Comparison of ENCODE assay signal across 10 cellular contexts in genomic region chr21:46500224-46500861, GRCh38. TPM values are rescaled to one million over a fixed set of nuclear protein-coding genes. Genes with fewer than 3 reads are reported as not detected.
A peak's percentile ranks its signal among the peaks of the same experiment; 100 is the strongest.
DNase-seq lines count a peak whose midpoint lies in the region; ATAC-seq and TF ChIP-seq lines count a peak whose summit lies in the region.
"Had no signal": no experiment of that assay in that cellular context is flagged by ENCODE, and none has a peak within 500 bp of the region (broad histone marks: within the 10 kb centered on the region; RNA-seq: fewer than 3 reads in every experiment).

No MANE protein-coding gene starts in this region.

- H3K4me1 ChIP-seq in GM23248 (ENCODE audit: insufficient read depth), result peaks cover 10% of the 10 kb centered on the region

- peaks cover 6% of the 10 kb centered on the region; the same call in 1 of the 2 replicates for H3F3A ChIP-seq in GM23248 (ENCODE audit: insufficient read depth)

- H3K27ac ChIP-seq in GM23248, result no peak overlapping the region

- no peaks in the 10 kb centered on the region for H3K27me3 Mint-ChIP-seq in T-cell

- peak overlapping the region; percentile 38; the same call in 1 of the 2 replicates for H2AFZ ChIP-seq in GM23248

- no peaks in the 10 kb centered on the region for H4K20me1 ChIP-seq in GM23248 (ENCODE audit: insufficient read depth)

- ATAC-seq in T-cell (replicated peaks in 1 of 4) (peak in 2 of 4 experiments; percentile 61 to 71), GM19455 (IDR thresholded peaks at IDR 0.05; ENCODE audit: unreplicated experiment) (no peak), HG03378 (IDR thresholded peaks at IDR 0.05; ENCODE audit: unreplicated experiment) (no peak), HG02870 (IDR thresholded peaks at IDR 0.05; ENCODE audit: unreplicated experiment) (no peak), GM21447 (IDR thresholded peaks at IDR 0.05; ENCODE audit: unreplicated experiment) (no peak)

- H3K36me3 ChIP-seq in GM23248 (ENCODE audit: low read depth), result peaks cover 27% of the 10 kb centered on the region; the same call in 1 of the 2 replicates

- no peak overlapping the region for H3K4me3 ChIP-seq in AG10803 (ENCODE audit: low read length)
- H3K4me3 ChIP-seq in GM23248, result no peak overlapping the region

- peaks cover 44% of the 10 kb centered on the region for H3K36me3 Mint-ChIP-seq in T-cell

- POLR2A ChIA-PET in T-cell (lab: Charles Lee), result no interaction called here

- H3K4me3 Mint-ChIP-seq in T-cell, result no peak overlapping the region

- H3K4me2 ChIP-seq in GM23248 (ENCODE audit: unreplicated experiment), result peak overlapping the region; percentile 49

- WGBS in GM23248 (ENCODE audit: low coverage in 1 of 2, low lambda C conversion rate in 2 of 2, missing lambda C conversion rate in 2 of 2), 2 experiments, result 38 to 41% methylated on average over 3 of the region's 3 CpGs

- H3K27me3 ChIP-seq in GM23248 (replicated peaks; ENCODE audit: insufficient read depth), result no peaks in the 10 kb centered on the region

- peak overlapping the region; percentile 65 to 85 for H3K27ac Mint-ChIP-seq in T-cell

- TF ChIP-seq CTCF in AG10803 (conservative IDR thresholded peaks at IDR 0.05; ENCODE audit: low read length), result no peak

- in situ Hi-C loops in GM23248 (cut with MboI), result no loop called here

- CTCF ChIA-PET in T-cell (lab: Charles Lee), result interaction anchor here (0.6 to 1.1 kb wide), 4 partner anchors 10 to 629 kb away, joined by 3 to 4 read pairs (median 3); no protein-coding TSS in a partner anchor

- H3K79me2 ChIP-seq in GM23248 (ENCODE audit: insufficient read depth), result 0 out of 2 replicates have a peak, but pooled peaks cover 5% of the 10 kb centered on the region

- no peaks in the 10 kb centered on the region for H3K9me2 ChIP-seq in GM23248 (ENCODE audit: insufficient read depth)

- no peaks in the 10 kb centered on the region for H3K9me3 ChIP-seq in GM23248 (ENCODE audit: low read depth)

- H3K9ac ChIP-seq in GM23248, result 0 out of 2 replicates have a peak overlapping the region, but pooled peaks have one; percentile 13

- no peaks in the 10 kb centered on the region for H3K9me3 Mint-ChIP-seq in T-cell

- peaks cover 23 to 44% (median 35%) of the 10 kb centered on the region in 3 donors for H3K4me1 Mint-ChIP-seq in T-cell

- DNase-seq in AG10803 (ENCODE audit: low read depth), result peak; percentile 9
- DNase-seq in GM23248, result peak; percentile 58
- DNase-seq in T-cell, result no peak
- peak; percentile 16 for DNase-seq in glomerular visceral epithelial cell (ENCODE audit: extremely low spot score)
- DNase-seq: activated CD4-positive, alpha-beta T cell treated with anti-CD3 and anti-CD28 coated beads for 4 hours; stimulated activated CD4-positive, alpha-beta T cell treated with anti-CD3 and anti-CD28 coated beads, Interleukin-4, amount 100 ng/mL, for 1 hour had no signal

RNA-seq across cellular contexts. Expression of gene DIP2A, which starts 41.7 kb away (rescaled TPM):
- 13.1 and 14.3 TPM in 2 replicates for total RNA-seq in GM23248 (2014; rRNA removed; shearing (Covaris generic))
- 9.8 and 12.5 TPM in 2 replicates for polyA plus RNA-seq in GM23248 (2016; fragmentation: Nextera tagmentation; extraction: Ambion mirVana)
- total RNA-seq in T-cell, result 100 to 1,000 TPM; 113 to 132 (median 128) TPM

Comparison
In these comparisons a context has a peak if more than half of its experiments do, and no peak if none do; other contexts are left out.
1. DNase-seq: peak in AG10803 (single experiment), GM23248 (single experiment) and glomerular visceral epithelial cell (single experiment); none in T-cell (0 of 34).